Comparison of ENCODE assay signal across 21 cellular contexts in the genomic region with DNA sequence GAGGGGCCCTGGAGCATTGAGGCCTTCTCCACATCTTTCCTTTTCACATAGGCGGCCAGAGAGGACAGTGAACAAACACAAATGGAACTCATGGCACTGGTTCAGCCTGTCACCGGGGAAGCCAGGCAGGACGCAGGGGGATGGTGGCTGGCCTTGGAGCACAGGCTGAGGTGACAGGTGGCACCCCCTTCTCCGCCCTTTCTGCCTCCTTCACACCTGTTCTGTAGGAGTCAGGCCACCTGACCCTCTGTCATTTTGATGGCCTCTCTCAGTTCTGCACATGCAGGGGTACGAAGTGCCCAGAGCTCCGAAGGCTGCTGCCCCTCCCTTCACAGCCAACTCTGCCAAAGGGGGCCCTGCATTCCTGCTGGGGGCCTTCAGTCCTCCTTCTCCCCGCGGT.
"Had no signal": no experiment of that assay in that cellular context is flagged by ENCODE, and none has a peak within 500 bp of the region (broad histone marks: within the 10 kb centered on the region; RNA-seq: fewer than 3 reads in every experiment).

No MANE protein-coding gene starts in this region.

- H3K9me3 ChIP-seq: SK-N-SH had no signal

- DNase-seq: KBM-7, NCI-H1092, NCI-H1105 treated with DMSO at 0.1 percent for 48 hours, NCI-H1417 treated with DMSO at 0.1 percent for 48 hours, NCI-H146, NCI-H1694 treated with DMSO at 0.1 percent for 48 hours, NCI-H1930, NCI-H2081, NCI-H2107, NCI-H345, NCI-H446 treated with DMSO at 0.1 percent for 48 hours, NCI-H510A treated with DMSO at 0.1 percent for 48 hours, NCI-H526 treated with DMSO at 0.1 percent for 48 hours, NCI-H748 treated with DMSO at 0.1 percent for 48 hours, PC-3, SHP77, SK-N-SH, SW 1271, T-cell had no signal

- H3K27ac ChIP-seq: RWPE1 had no signal

- ATAC-seq: Panc1, PC-3, T-cell had no signal

- H3K9ac ChIP-seq: SK-N-SH had no signal
